Comparison of ENCODE assay signal across 1 cellular context in genomic region chr15:34341922-34342736, GRCh38.
A peak's percentile ranks its signal among the peaks of the same experiment; 100 is the strongest.
TF ChIP-seq lines count a peak whose summit lies in the region.

No MANE protein-coding gene starts in this region.

TF ChIP-seq in GM12878, 131 proteins besides CTCF, POLR2A, EP300 and RAD21:
- TF ChIP-seq HDAC6 (IDR thresholded peaks at IDR 0.05; ENCODE audit: unreplicated experiment) (no peak), MTA3 (IDR thresholded peaks at IDR 0.05; ENCODE audit: borderline replicate concordance, low read length) (no peak), ETV6 (conservative IDR thresholded peaks at IDR 0.05 in 1 of 2, IDR thresholded peaks at IDR 0.05 in 1 of 2; ENCODE audit: borderline replicate concordance in 1 of 2, low read depth in 1 of 2) (no peak), EED (IDR thresholded peaks at IDR 0.05; ENCODE audit: low read depth) (no peak), FOXM1 (IDR thresholded peaks at IDR 0.05; ENCODE audit: low read depth, low read length) (0 out of 2 replicates have a peak, but pooled peaks have one; percentile 6), MYB (IDR thresholded peaks at IDR 0.05; ENCODE audit: borderline replicate concordance, low read depth, low read length) (no peak), YY1 (IDR thresholded peaks at IDR 0.05; ENCODE audit: low read depth, low read length) (0 out of 2 replicates have a peak, but pooled peaks have one; percentile 8), PAX8 (IDR thresholded peaks at IDR 0.05) (no peak), CBX3 (IDR thresholded peaks at IDR 0.05; ENCODE audit: borderline replicate concordance, low read depth) (no peak), USF1 (IDR thresholded peaks at IDR 0.05; ENCODE audit: borderline replicate concordance, extremely low read length, insufficient read depth, low read depth, low read length) (no peak), CREB1 (IDR thresholded peaks at IDR 0.05; ENCODE audit: low read depth) (no peak), MLLT1 (IDR thresholded peaks at IDR 0.05) (peak; percentile 93), RELA (IDR thresholded peaks at IDR 0.05; ENCODE audit: borderline replicate concordance, partially characterized antibody) (no peak), EGR1 (IDR thresholded peaks at IDR 0.05; ENCODE audit: borderline replicate concordance in 1 of 2, low read depth in 2 of 2, low read length in 2 of 2) (no peak), MXI1 (IDR thresholded peaks at IDR 0.05; ENCODE audit: low read depth, low read length) (no peak), YBX1 (IDR thresholded peaks at IDR 0.05) (no peak), STAT3 (IDR thresholded peaks at IDR 0.05; ENCODE audit: low read depth, low read length) (no peak), NRF1 (conservative IDR thresholded peaks at IDR 0.05; ENCODE audit: low read depth, low read length) (no peak)
